In the genomic region with DNA sequence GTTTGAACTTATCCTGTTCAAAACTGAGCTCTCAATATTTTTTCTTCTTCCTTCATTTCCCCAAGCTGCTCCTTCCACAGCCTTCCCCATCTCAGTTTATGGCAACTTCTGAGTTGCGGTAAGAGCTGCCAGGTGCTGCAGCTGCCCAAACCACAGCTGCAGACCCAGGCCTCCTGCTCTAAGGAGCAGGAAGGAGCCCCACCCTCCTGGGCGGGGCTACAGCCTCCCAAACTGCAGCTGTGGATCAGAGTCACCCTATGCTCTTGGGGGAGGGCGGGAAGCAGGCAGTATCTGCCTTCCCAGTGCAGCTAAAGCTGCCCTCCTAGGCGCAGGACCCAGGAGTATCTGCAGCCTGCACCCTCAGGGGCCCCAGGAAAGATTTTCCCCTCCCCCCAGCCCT, we compare ENCODE assay signal across 15 cellular contexts. TPM values are rescaled to one million over a fixed set of nuclear protein-coding genes. Genes with fewer than 3 reads are reported as not detected.
"Had no signal": no experiment of that assay in that cellular context is flagged by ENCODE, and none has a peak within 500 bp of the region (broad histone marks: within the 10 kb centered on the region; RNA-seq: fewer than 3 reads in every experiment).

No MANE protein-coding gene starts in this region.

- H3K4me3 Mint-ChIP-seq: activated CD4-positive, alpha-beta memory T cell treated with anti-CD3 and anti-CD28 coated beads, Interleukin-2, amount 10 ng/mL, durations not matched to agents 7 days and 5 days; activated CD4-positive, alpha-beta T cell treated with anti-CD3 and anti-CD28 coated beads for 36 hours; activated naive CD8-positive, alpha-beta T cell treated with anti-CD3 and anti-CD28 coated beads for 36 hours; activated T-cell treated with anti-CD3 and anti-CD28 coated beads, Interleukin-2, amount 50 U/mL, for 72 hours; dendritic cell treated with granulocyte-macrophage colony-stimulating factor and Interleukin-4, amounts not matched to agents 40 ng/mL and 50 ng/mL, for 4 days; immature natural killer cell; naive thymus-derived CD4-positive, alpha-beta T cell had no signal

- ATAC-seq: activated CD4-positive, alpha-beta T cell treated with anti-CD3 and anti-CD28 coated beads for 36 hours; activated T-cell treated with anti-CD3 and anti-CD28 coated beads, Interleukin-2, amount 50 U/mL, for 72 hours; naive thymus-derived CD4-positive, alpha-beta T cell had no signal

- H3K9me3 ChIP-seq: thyroid gland had no signal

- H3K36me3 ChIP-seq: thyroid gland, uterus had no signal

- DNase-seq: activated CD4-positive, alpha-beta memory T cell treated with anti-CD3 and anti-CD28 coated beads, Interleukin-2, amount 10 ng/mL, durations not matched to agents 7 days and 5 days; activated CD4-positive, alpha-beta T cell treated with anti-CD3 and anti-CD28 coated beads for 36 hours; activated gamma-delta T cell treated with Interleukin-2 at 50 U/mL for 16 hours; activated naive CD8-positive, alpha-beta T cell treated with anti-CD3 and anti-CD28 coated beads for 36 hours; activated T-cell treated with anti-CD3 and anti-CD28 coated beads, Interleukin-2, amount 50 U/mL, for 72 hours; cerebellar nuclear complex; erythroblast; glutamatergic neuron; immature natural killer cell; naive thymus-derived CD4-positive, alpha-beta T cell; thyroid gland; uterus had no signal

- H3K4me3 ChIP-seq: lung, skin epidermis, thyroid gland, uterus had no signal

- H3K27ac Mint-ChIP-seq: activated CD4-positive, alpha-beta memory T cell treated with anti-CD3 and anti-CD28 coated beads, Interleukin-2, amount 10 ng/mL, durations not matched to agents 7 days and 5 days; activated CD4-positive, alpha-beta T cell treated with anti-CD3 and anti-CD28 coated beads for 36 hours; activated naive CD8-positive, alpha-beta T cell treated with anti-CD3 and anti-CD28 coated beads for 36 hours; activated T-cell treated with anti-CD3 and anti-CD28 coated beads, Interleukin-2, amount 50 U/mL, for 72 hours; dendritic cell treated with granulocyte-macrophage colony-stimulating factor and Interleukin-4, amounts not matched to agents 40 ng/mL and 50 ng/mL, for 4 days; immature natural killer cell; naive thymus-derived CD4-positive, alpha-beta T cell had no signal

- H3K27me3 ChIP-seq: thyroid gland, uterus had no signal

- H3K4me1 Mint-ChIP-seq: activated CD4-positive, alpha-beta T cell treated with anti-CD3 and anti-CD28 coated beads for 36 hours; activated naive CD8-positive, alpha-beta T cell treated with anti-CD3 and anti-CD28 coated beads for 36 hours; immature natural killer cell had no signal

RNA-seq across cellular contexts. Expression of gene GCM2, which starts 26.6 kb away (rescaled TPM):
- total RNA-seq: activated CD4-positive, alpha-beta memory T cell treated with anti-CD3 and anti-CD28 coated beads, Interleukin-2, amount 10 ng/mL, durations not matched to agents 7 days and 5 days; activated CD4-positive, alpha-beta T cell treated with anti-CD3 and anti-CD28 coated beads for 36 hours; activated naive CD8-positive, alpha-beta T cell treated with anti-CD3 and anti-CD28 coated beads for 36 hours; activated T-cell treated with anti-CD3 and anti-CD28 coated beads, Interleukin-2, amount 50 U/mL, for 72 hours; lung; naive thymus-derived CD4-positive, alpha-beta T cell; thyroid gland; uterus had no signal

RNA-seq across cellular contexts. Expression of gene SYCP2L, which starts 31.6 kb away (rescaled TPM):
- total RNA-seq: activated CD4-positive, alpha-beta memory T cell treated with anti-CD3 and anti-CD28 coated beads, Interleukin-2, amount 10 ng/mL, durations not matched to agents 7 days and 5 days; activated naive CD8-positive, alpha-beta T cell treated with anti-CD3 and anti-CD28 coated beads for 36 hours had no signal
